In the genomic region with DNA sequence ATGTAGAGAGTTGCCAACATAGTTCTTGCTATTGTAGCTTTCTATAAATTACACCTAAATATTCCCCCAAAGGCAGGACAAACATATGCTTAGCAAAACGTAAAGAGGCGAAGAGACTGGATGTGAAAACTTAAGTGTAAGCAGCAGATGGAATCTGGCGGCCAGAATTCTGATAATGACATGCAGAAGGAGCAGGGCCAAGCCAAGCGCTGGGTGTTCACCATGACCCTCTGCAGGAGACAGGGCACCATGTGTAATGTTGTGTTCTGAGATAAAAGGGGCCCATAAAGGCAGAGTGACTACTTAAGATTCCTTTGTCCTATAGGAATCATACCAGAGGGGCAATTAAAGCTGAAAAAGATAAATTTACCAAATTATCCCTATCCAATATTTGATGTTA, we compare ENCODE assay signal across 13 cellular contexts.
"Had no signal": no experiment of that assay in that cellular context is flagged by ENCODE, and none has a peak within 500 bp of the region (broad histone marks: within the 10 kb centered on the region; RNA-seq: fewer than 3 reads in every experiment).

No MANE protein-coding gene starts in this region.

- H3K4me3 ChIP-seq: dorsolateral prefrontal cortex, esophagus muscularis mucosa, gastroesophageal sphincter, mucosa of descending colon, smooth muscle cell had no signal

- DNase-seq: cortex of kidney; dorsolateral prefrontal cortex; effector memory CD4-positive, alpha-beta T cell; glutamatergic neuron; mucosa of descending colon; naive thymus-derived CD8-positive, alpha-beta T cell; stimulated activated CD4-positive, alpha-beta T cell treated with anti-CD3 and anti-CD28 coated beads, Interleukin-2, amount 100 ng/mL, for 48 hours; stimulated activated naive CD4-positive, alpha-beta T cell treated with Interleukin-2 at 50 U/mL for 16 hours had no signal

- H3K27ac ChIP-seq: dorsolateral prefrontal cortex, epithelial cell of prostate, esophagus muscularis mucosa, gastroesophageal sphincter had no signal

- H3K9me3 ChIP-seq: esophagus muscularis mucosa, gastroesophageal sphincter, mucosa of descending colon had no signal

- H3K4me1 ChIP-seq: esophagus muscularis mucosa, gastroesophageal sphincter had no signal

- H3K4me2 ChIP-seq: smooth muscle cell had no signal

- H3K36me3 ChIP-seq: esophagus muscularis mucosa, gastroesophageal sphincter had no signal

- H3K27me3 ChIP-seq: esophagus muscularis mucosa, gastroesophageal sphincter had no signal

- ATAC-seq: left lobe of liver; mucosa of descending colon; naive thymus-derived CD8-positive, alpha-beta T cell had no signal
